Comparison of ENCODE assay signal across 16 cellular contexts in genomic region chr22:38018938-38019827, GRCh38.
"Had no signal": no experiment of that assay in that cellular context is flagged by ENCODE, and none has a peak within 500 bp of the region (broad histone marks: within the 10 kb centered on the region; RNA-seq: fewer than 3 reads in every experiment).

No MANE protein-coding gene starts in this region.

- ATAC-seq: gastrocnemius medialis, left lung had no signal

- H3K4me3 Mint-ChIP-seq: activated CD4-positive, alpha-beta memory T cell treated with anti-CD3 and anti-CD28 coated beads for 36 hours; activated naive CD8-positive, alpha-beta T cell; memory B cell; natural killer cell treated with Interleukin-12 subunit alpha and Interleukin-12 subunit beta and Interleukin-15 and Interleukin-18, amount 100 ng/mL, for 72 hours had no signal

- H3K27ac Mint-ChIP-seq: activated CD4-positive, alpha-beta memory T cell treated with anti-CD3 and anti-CD28 coated beads for 36 hours; activated naive CD8-positive, alpha-beta T cell; memory B cell; natural killer cell treated with Interleukin-12 subunit alpha and Interleukin-12 subunit beta and Interleukin-15 and Interleukin-18, amount 100 ng/mL, for 72 hours had no signal

- H3K4me1 Mint-ChIP-seq: memory B cell had no signal

- H3K27me3 Mint-ChIP-seq: activated CD4-positive, alpha-beta memory T cell treated with anti-CD3 and anti-CD28 coated beads for 36 hours; activated naive CD8-positive, alpha-beta T cell; natural killer cell treated with Interleukin-12 subunit alpha and Interleukin-12 subunit beta and Interleukin-15 and Interleukin-18, amount 100 ng/mL, for 72 hours had no signal

- H3K9me3 Mint-ChIP-seq: activated CD4-positive, alpha-beta memory T cell treated with anti-CD3 and anti-CD28 coated beads for 36 hours; memory B cell; natural killer cell treated with Interleukin-12 subunit alpha and Interleukin-12 subunit beta and Interleukin-15 and Interleukin-18, amount 100 ng/mL, for 72 hours had no signal

- DNase-seq: activated CD4-positive, alpha-beta memory T cell treated with anti-CD3 and anti-CD28 coated beads for 36 hours; activated gamma-delta T cell; activated T-cell treated with anti-CD3 and anti-CD28 coated beads, Interleukin-2, amount 50 U/mL, for 48 hours; colonic mucosa; effector CD8-positive, alpha-beta T cell; gastrocnemius medialis; islet precursor cell; left lung; ovary; stimulated activated CD4-positive, alpha-beta T cell treated with anti-CD3 and anti-CD28 coated beads, Interleukin-15, amount 100 ng/mL, for 24 hours; stimulated activated CD4-positive, alpha-beta T cell treated with anti-CD3 and anti-CD28 coated beads, Interleukin-4, amount 100 ng/mL, for 4 hours; T-helper 9 cell; upper lobe of left lung had no signal

- H3K36me3 Mint-ChIP-seq: activated CD4-positive, alpha-beta memory T cell treated with anti-CD3 and anti-CD28 coated beads for 36 hours; activated naive CD8-positive, alpha-beta T cell; memory B cell; natural killer cell treated with Interleukin-12 subunit alpha and Interleukin-12 subunit beta and Interleukin-15 and Interleukin-18, amount 100 ng/mL, for 72 hours had no signal
